In genomic region chrX:53313746-53314105, GRCh38 we compare ENCODE assay signal across 19 cellular contexts. TPM values are rescaled to one million over a fixed set of nuclear protein-coding genes. Genes with fewer than 3 reads are reported as not detected.
DNase-seq lines count a peak whose midpoint lies in the region; ATAC-seq, FAIRE-seq and TF ChIP-seq lines count a peak whose summit lies in the region.
"Had no signal": no experiment of that assay in that cellular context is flagged by ENCODE, and none has a peak within 500 bp of the region (broad histone marks: within the 10 kb centered on the region; RNA-seq: fewer than 3 reads in every experiment).

No MANE protein-coding gene starts in this region.

- CTCF ChIA-PET in IMR-90 (lab: Yijun Ruan, JAX): interaction anchor here (0.7 to 1.8 kb wide), 9 partner anchors 11 to 178 kb away, joined by 3 to 7 read pairs (median 4); no protein-coding TSS in a partner anchor
- CTCF ChIA-PET in K562 (lab: Yijun Ruan, JAX; ENCODE audit: low intra/inter-chr PET ratio): interaction anchor here (0.6 to 2.3 kb wide), 3 partner anchors 122 to 1216 kb away, joined by 5 to 10 read pairs (median 7); partner anchors contain the start of gene GNL3L

- TF ChIP-seq RAD21 in IMR-90 (IDR thresholded peaks at IDR 0.05; ENCODE audit: low read length) (no peak), K562 (CRISPR knock-in tag; conservative IDR thresholded peaks at IDR 0.05 in 1 of 2, IDR thresholded peaks at IDR 0.05 in 1 of 2) (no peak)

- H3K14ac ChIP-seq in IMR-90 (replicated peaks; ENCODE audit: low read depth, low read length): no peak overlapping the region; the same call in 1 of the 2 replicates

- H4K20me1 ChIP-seq in BLaER1: peaks cover 11% of the 10 kb centered on the region; the same call in 1 of the 2 replicates
- H4K20me1 ChIP-seq in IMR-90 (ENCODE audit: insufficient read depth, low read length): 0 out of 2 replicates have a peak, but pooled peaks cover 3% of the 10 kb centered on the region
- 0 out of 2 replicates have a peak, but pooled peaks cover 2% of the 10 kb centered on the region for H4K20me1 ChIP-seq in K562 (replicated peaks; ENCODE audit: control insufficient read depth, insufficient read depth, low read length)

- H3K4me2 ChIP-seq in BLaER1 (peak overlapping the region; percentile 28; the same call in 1 of the 2 replicates), IMR-90 (ENCODE audit: low read depth, low read length) (no peak overlapping the region), K562 (ENCODE audit: insufficient read depth, low read length) (peak overlapping the region; percentile 23; the same call in 1 of the 2 replicates)

- no peak for FAIRE-seq in K562 (lab: Jason Lieb, UNC)
- FAIRE-seq: HTR-8/SVneo, small intestine had no signal

- no peak overlapping the region for H3K4me3 ChIP-seq in BLaER1
- no peak overlapping the region for H3K4me3 ChIP-seq in IMR-90 (ENCODE audit: insufficient read depth, low read depth, low read length)
- H3K4me3 ChIP-seq in K562: no peak overlapping the region
- peak overlapping the region in 1 of 2 experiments; percentile 8 for H3K4me3 ChIP-seq in neutrophil (ENCODE audit: low read depth in 1 of 2, low read length in 1 of 2)
- H3K4me3 ChIP-seq in gastroesophageal sphincter: no peak overlapping the region
- H3K4me3 ChIP-seq in esophagus muscularis mucosa: no peak overlapping the region
- H3K4me3 ChIP-seq: thoracic aorta had no signal

- H2BK20ac ChIP-seq in IMR-90 (ENCODE audit: low read depth, low read length): no peak overlapping the region; the same call in 1 of the 2 replicates

- no peaks in the 10 kb centered on the region; a peak in 1 of 4 replicates for H3K79me1 ChIP-seq in IMR-90 (ENCODE audit: low read depth in 1 of 2, low read length in 2 of 2)

- BruUV-seq in IMR-90 (replicated peaks; lab: Mats Ljungman, UMichigan) (no TSS peak), K562 (replicated peaks; lab: Mats Ljungman, UMichigan) (no TSS peak)

- POLR2A ChIA-PET in IMR-90 (lab: Charles Lee; ENCODE audit: unreplicated experiment) (no interaction called here), K562 (lab: Yijun Ruan, JAX) (interaction anchor here (1.0 to 1.1 kb wide), 2 partner anchors 98 to 108 kb away, joined by 3 read pairs; no protein-coding TSS in a partner anchor)

- peak overlapping the region; percentile 17 for H2AFZ ChIP-seq in IMR-90 (replicated peaks; ENCODE audit: low read length, poor library complexity)
- peak overlapping the region; percentile 76; the same call in 1 of the 2 replicates for H2AFZ ChIP-seq in K562 (ENCODE audit: low read depth, low read length)
- H2AFZ ChIP-seq: parathyroid adenoma had no signal

- H2BK120ac ChIP-seq in IMR-90 (ENCODE audit: low read depth, low read length): no peak overlapping the region

- H3K79me2 ChIP-seq in K562 (ENCODE audit: control insufficient read depth, insufficient read depth, low read length): no peaks in the 10 kb centered on the region

- no peak for TF ChIP-seq CTCF in IMR-90 (conservative IDR thresholded peaks at IDR 0.05; ENCODE audit: low read depth, low read length)
- TF ChIP-seq CTCF in K562 (IDR thresholded peaks at IDR 0.05 in 2 of 3, conservative IDR thresholded peaks at IDR 0.05 in 1 of 3; ENCODE audit: insufficient read depth in 2 of 3, low read depth in 1 of 3, low read length in 3 of 3): no peak
- no peak for TF ChIP-seq CTCF in neutrophil (IDR thresholded peaks at IDR 0.05)
- no peak for TF ChIP-seq CTCF in GM13976 (IDR thresholded peaks at IDR 0.05; ENCODE audit: borderline replicate concordance, control extremely low read depth, extremely low read depth, insufficient read depth, missing control alignments)
- no peak for TF ChIP-seq CTCF in gastroesophageal sphincter (IDR thresholded peaks at IDR 0.05)
- no peak for TF ChIP-seq CTCF in esophagus muscularis mucosa (IDR thresholded peaks at IDR 0.05)

- H2AK9ac ChIP-seq in IMR-90 (replicated peaks; ENCODE audit: low read depth, low read length, poor library complexity): peak overlapping the region; percentile 51

- dilution Hi-C loops in IMR-90 (cut with HindIII; ENCODE audit: low sequenced_read_pairs, unreplicated experiment): no loop called here

- in situ Hi-C loops in IMR-90 (cut with MboI; ENCODE audit: low sequenced_read_pairs) (loop anchor here (5.0 kb wide), 1 partner anchor 119 kb away; the partner anchor contains the start of gene HSD17B10), K562 (cut with MboI) (no loop called here), GM13976 (cut with MboI; ENCODE audit: low sequenced_read_pairs, unreplicated experiment) (loop anchor here (5.0 kb wide), 1 partner anchor 134 kb away; no protein-coding TSS in a partner anchor)

- no peak overlapping the region; the same call in 1 of the 2 replicates for H3K56ac ChIP-seq in IMR-90 (ENCODE audit: extremely low read depth, insufficient read depth, low read length)

- no peak for TF ChIP-seq POLR2A in IMR-90 (IDR thresholded peaks at IDR 0.05; ENCODE audit: low read depth, low read length)
- TF ChIP-seq POLR2A in K562 (conservative IDR thresholded peaks at IDR 0.05): no peak
- TF ChIP-seq POLR2A in gastroesophageal sphincter (IDR thresholded peaks at IDR 0.05): no peak
- TF ChIP-seq POLR2A in esophagus muscularis mucosa (IDR thresholded peaks at IDR 0.05; ENCODE audit: low read depth): no peak

- no peak overlapping the region for H2BK15ac ChIP-seq in IMR-90 (ENCODE audit: low read depth, low read length)

- no peak overlapping the region for H4K5ac ChIP-seq in IMR-90 (ENCODE audit: low read depth, low read length)

- H3K9me1 ChIP-seq in IMR-90 (ENCODE audit: insufficient read depth, low read length): no peaks in the 10 kb centered on the region
- H3K9me1 ChIP-seq in K562 (ENCODE audit: control insufficient read depth, insufficient read depth, low read length): no peaks in the 10 kb centered on the region

- H4K8ac ChIP-seq in IMR-90 (ENCODE audit: low read depth in 2 of 2, low read length in 2 of 2): peak overlapping the region in 1 of 2 experiments; percentile 39; a peak in 1 of 4 replicates

- TF ChIP-seq EP300 in K562 (IDR thresholded peaks at IDR 0.05; ENCODE audit: low read length) (no peak), gastroesophageal sphincter (IDR thresholded peaks at IDR 0.05) (no peak), esophagus muscularis mucosa (IDR thresholded peaks at IDR 0.05) (no peak)

- H3K4ac ChIP-seq in IMR-90 (ENCODE audit: low read depth, low read length): peak overlapping the region; percentile 5; the same call in 1 of the 2 replicates

- intact Hi-C loops in IMR-90 (cut with micrococcal nuclease) (loop anchor here (1.0 to 5.0 kb wide), 2 partner anchors 123 to 169 kb away; no protein-coding TSS in a partner anchor), K562 (cut with micrococcal nuclease) (loop anchor here (10.0 kb wide), 1 partner anchor 521 kb away; no protein-coding TSS in a partner anchor), esophagus muscularis mucosa (cut with DNase I) (no loop called here)

- H3K27me3 ChIP-seq in BLaER1 (peaks cover 17% of the 10 kb centered on the region), IMR-90 (ENCODE audit: control insufficient read depth, insufficient read depth, low read length) (peaks cover 17% of the 10 kb centered on the region), K562 (ENCODE audit: control insufficient read depth in 2 of 2, insufficient read depth in 2 of 2, low read length in 2 of 2) (peaks cover 0 to 5% of the 10 kb centered on the region in 2 experiments; a peak in 2 of 5 replicates), neutrophil (peaks cover 4% of the 10 kb centered on the region), gastroesophageal sphincter (no peaks in the 10 kb centered on the region), esophagus muscularis mucosa (peaks cover 0 to 7% (median 0%) of the 10 kb centered on the region in 4 donors)

- H2AK5ac ChIP-seq in IMR-90 (ENCODE audit: low read depth, low read length): peak overlapping the region; percentile 66; the same call in 1 of the 2 replicates

- H3K18ac ChIP-seq in IMR-90 (ENCODE audit: low read depth, low read length): no peak overlapping the region

- H3K9me3 ChIP-seq in BLaER1 (no peaks in the 10 kb centered on the region), IMR-90 (ENCODE audit: control insufficient read depth, insufficient read depth, low read length) (no peaks in the 10 kb centered on the region), K562 (replicated peaks; ENCODE audit: control insufficient read depth, insufficient read depth, low read depth, low read length) (no peaks in the 10 kb centered on the region), neutrophil (no peaks in the 10 kb centered on the region), gastroesophageal sphincter (no peaks in the 10 kb centered on the region), esophagus muscularis mucosa (no peaks in the 10 kb centered on the region)
- H3K9me3 ChIP-seq: thoracic aorta had no signal

- no peak overlapping the region for H4K91ac ChIP-seq in IMR-90 (ENCODE audit: insufficient read depth, low read depth, low read length)

- ATAC-seq in IMR-90 (ENCODE audit: low read depth) (no peak), K562 (no peak), gastroesophageal sphincter (no peak)

- H3K4me1 ChIP-seq in BLaER1: peaks cover 6% of the 10 kb centered on the region
- H3K4me1 ChIP-seq in IMR-90 (ENCODE audit: control insufficient read depth, insufficient read depth, low read length): peaks cover 3% of the 10 kb centered on the region
- peaks cover 15 to 25% of the 10 kb centered on the region in 2 experiments; a peak in 4 of 5 replicates for H3K4me1 ChIP-seq in K562 (replicated peaks in 1 of 2; ENCODE audit: control insufficient read depth in 2 of 2, insufficient read depth in 2 of 2, low read length in 2 of 2)
- peaks cover 14 to 16% of the 10 kb centered on the region in 2 experiments for H3K4me1 ChIP-seq in neutrophil (ENCODE audit: control insufficient read depth in 1 of 2, insufficient read depth in 1 of 2, low read depth in 1 of 2, low read length in 1 of 2)
- peaks cover 0 to 4% (median 3%) of the 10 kb centered on the region in 3 donors for H3K4me1 ChIP-seq in gastroesophageal sphincter
- H3K4me1 ChIP-seq in esophagus muscularis mucosa: peaks cover 0 to 14% (median 11%) of the 10 kb centered on the region in 4 donors
- H3K4me1 ChIP-seq: parathyroid adenoma had no signal

- H3K9ac ChIP-seq in BLaER1 (no peak overlapping the region), IMR-90 (ENCODE audit: low read depth, low read length) (no peak overlapping the region), K562 (ENCODE audit: insufficient read depth in 1 of 2, low read depth in 2 of 2, low read length in 2 of 2) (no peak overlapping the region; a peak in 1 of 4 replicates)
- H3K9ac ChIP-seq: parathyroid adenoma had no signal

- DNase-seq in IMR-90 (no peak), K562 (ENCODE audit: extremely low read depth in 1 of 4, low spot score in 3 of 4) (no peak), GM13976 (ENCODE audit: low spot score) (no peak), esophagus muscularis mucosa (ENCODE audit: extremely low spot score) (no peak)
- DNase-seq: activated CD4-positive, alpha-beta T cell treated with anti-CD3 and anti-CD28 coated beads for 36 hours; activated CD8-positive, alpha-beta memory T cell treated with anti-CD3 and anti-CD28 coated beads, Interleukin-2, amount 50 U/mL, for 48 hours; activated CD8-positive, alpha-beta T cell treated with anti-CD3 and anti-CD28 coated beads for 36 hours; activated naive CD4-positive, alpha-beta T cell treated with Interleukin-2 at 50 U/mL for 16 hours; Calu3; CD4-positive, CD25-positive, alpha-beta regulatory T cell; DMS79; small intestine; T-helper 9 cell had no signal

- H3K27ac ChIP-seq in BLaER1: no peak overlapping the region
- H3K27ac ChIP-seq in IMR-90 (ENCODE audit: insufficient read depth, low read length): peak overlapping the region; percentile 20; the same call in 1 of the 2 replicates
- H3K27ac ChIP-seq in K562 (ENCODE audit: extremely low read depth, low read depth, low read length): no peak overlapping the region
- peak overlapping the region; percentile 89 for H3K27ac ChIP-seq in neutrophil
- H3K27ac ChIP-seq in gastroesophageal sphincter: no peak overlapping the region
- H3K27ac ChIP-seq in esophagus muscularis mucosa (replicated peaks in 1 of 4): no peak overlapping the region
- H3K27ac ChIP-seq: parathyroid adenoma, thoracic aorta had no signal

- no peaks in the 10 kb centered on the region for H3K36me3 ChIP-seq in BLaER1
- H3K36me3 ChIP-seq in IMR-90 (ENCODE audit: control insufficient read depth, insufficient read depth, low read length): no peaks in the 10 kb centered on the region
- H3K36me3 ChIP-seq in K562 (ENCODE audit: control insufficient read depth, insufficient read depth, low read length): no peaks in the 10 kb centered on the region
- no peaks in the 10 kb centered on the region for H3K36me3 ChIP-seq in neutrophil
- no peaks in the 10 kb centered on the region for H3K36me3 ChIP-seq in gastroesophageal sphincter
- no peaks in the 10 kb centered on the region for H3K36me3 ChIP-seq in esophagus muscularis mucosa
- H3K36me3 ChIP-seq: thoracic aorta had no signal

- no CpG with 5 or more reads among the region's 5 CpGs for WGBS in IMR-90 (ENCODE audit: extremely low coverage in 2 of 2, insufficient read length in 1 of 2), 2 experiments
- WGBS in K562 (ENCODE audit: insufficient coverage, low coverage, missing lambda C conversion rate): 49% methylated on average over 5 of the region's 5 CpGs
- WGBS in gastroesophageal sphincter (ENCODE audit: low coverage in 1 of 2), 2 donors: 83% methylated on average over 3 of the region's 5 CpGs; no CpG with 5 or more reads in 1 of the 2 donors
- 74% methylated on average over 5 of the region's 5 CpGs for WGBS in esophagus muscularis mucosa

- no peak overlapping the region for H2BK5ac ChIP-seq in IMR-90 (ENCODE audit: low read depth, low read length, poor library complexity, severe bottlenecking)

- H3K23ac ChIP-seq in IMR-90 (ENCODE audit: low read depth, low read length): no peak overlapping the region

RNA-seq across cellular contexts. Expression of gene IQSEC2, which starts 32.3 kb away (rescaled TPM):
- total RNA-seq in IMR-90 (2012; rRNA removed) (2.5 and 3.9 TPM in 2 replicates), K562 (2014; rRNA removed) (18.9 and 20.1 TPM in 2 replicates), K562 (2014; rRNA removed; fragmentation: Illumina TruSeq; extraction: Trizol) (12.3 TPM in 2 replicates), K562 (2015; rRNA removed; fragmentation: Illumina TruSeq; extraction: Trizol) (10.5 and 11.5 TPM in 2 replicates), K562 (2021) (35.9 and 41.8 TPM in 2 replicates), gastroesophageal sphincter (10 to 100 TPM; 10.1 to 25.7 (median 16.8) TPM), esophagus muscularis mucosa (10 to 100 TPM; 12.0 to 24.8 (median 20.0) TPM)
- polyA plus RNA-seq in IMR-90 (2012; rRNA removed) (11.4 and 13.0 TPM in 2 replicates), K562 (2011; rRNA removed) (23.9 and 25.8 TPM in 2 replicates), K562 (2014; fragmentation: Illumina TruSeq; extraction: Trizol) (31.4 and 32.8 TPM in 2 replicates), K562 (2014; fragmentation: Nextera tagmentation; extraction: Ambion mirVana) (1 to 10 TPM; 2.7 to 2.8 TPM), K562 (2014; rRNA removed) (25.6 and 29.4 TPM in 2 replicates)
- 11.5 and 14.2 TPM in 2 replicates for polyA plus RNA-seq in IMR-90 (2012; cell fraction: cytosol; rRNA removed)
- polyA plus RNA-seq in IMR-90 (2012; cell fraction: nucleus; rRNA removed; ENCODE audit: low replicate concordance): 17.3 and 23.1 TPM in 2 replicates
- 57.2 and 111 TPM in 2 replicates for total RNA-seq in K562 (2011; cell fraction: chromatin; rRNA removed; ENCODE audit: low replicate concordance)
- 39.6 and 44.2 TPM in 2 replicates for total RNA-seq in K562 (2011; cell fraction: nucleolus; rRNA removed)
- total RNA-seq in K562 (2011; cell fraction: nucleoplasm; rRNA removed): 63.2 and 85.5 TPM in 2 replicates
- polyA plus RNA-seq in K562 (2011; cell fraction: cytosol; rRNA removed): 17.7 and 23.5 TPM in 2 replicates
- 55.7 and 92.8 TPM in 2 replicates for polyA plus RNA-seq in K562 (2011; cell fraction: nucleus; rRNA removed)
- 24.4 and 70.9 TPM in 2 replicates for polyA plus RNA-seq in K562 (2012)
- polyA minus RNA-seq in K562 (2011; rRNA and poly(A)+ RNA removed): 14.2 and 18.2 TPM in 2 replicates
- polyA minus RNA-seq in K562 (2011; cell fraction: cytosol; rRNA and poly(A)+ RNA removed): 16.8 and 18.3 TPM in 2 replicates
- polyA minus RNA-seq in K562 (2011; cell fraction: nucleus; rRNA and poly(A)+ RNA removed): 32.3 and 34.9 TPM in 2 replicates

Comparison
In these comparisons a context has a peak if more than half of its experiments do, and no peak if none do; other contexts are left out.
1. H3K27ac ChIP-seq: peak in IMR-90 (single experiment) and neutrophil (single experiment); none in BLaER1 (single experiment), K562 (single experiment), gastroesophageal sphincter (0 of 4) and esophagus muscularis mucosa (0 of 4).